In genomic region chr3:44343421-44343820, GRCh38 we compare ENCODE assay signal across 9 cellular contexts.
"Had no signal": no experiment of that assay in that cellular context is flagged by ENCODE, and none has a peak within 500 bp of the region (broad histone marks: within the 10 kb centered on the region; RNA-seq: fewer than 3 reads in every experiment).

No MANE protein-coding gene starts in this region.

- H3K4me1 ChIP-seq: HAP-1 had no signal

- H3K9me3 Mint-ChIP-seq: HFFc6, IgD-negative memory B cell had no signal

- H3K36me3 ChIP-seq: HAP-1 had no signal

- H3K4me3 Mint-ChIP-seq: HFFc6, IgD-negative memory B cell had no signal

- H3K27me3 Mint-ChIP-seq: IgD-negative memory B cell had no signal

- H3K27ac ChIP-seq: GM23248, HL-60 had no signal

- H3K9ac ChIP-seq: GM23248 had no signal

- ATAC-seq: HCT116, HepG2 had no signal

- H3K4me3 ChIP-seq: GM23248, HAP-1 had no signal

- H3K36me3 Mint-ChIP-seq: IgD-negative memory B cell had no signal

- H3K27ac Mint-ChIP-seq: HFFc6, IgD-negative memory B cell had no signal

- FAIRE-seq: HepG2 had no signal

- DNase-seq: GM23248, GOT3, H7, HFFc6 had no signal

- H2AFZ ChIP-seq: GM23248 had no signal

- H3K9me3 ChIP-seq: HAP-1 had no signal
